9 cellular contexts compared by ENCODE assay signal in genomic region chr6:73263570-73263909, GRCh38. TPM values are rescaled to one million over a fixed set of nuclear protein-coding genes. Genes with fewer than 3 reads are reported as not detected.
DNase-seq lines count a peak whose midpoint lies in the region; ATAC-seq and TF ChIP-seq lines count a peak whose summit lies in the region.
"Had no signal": no experiment of that assay in that cellular context is flagged by ENCODE, and none has a peak within 500 bp of the region (broad histone marks: within the 10 kb centered on the region; RNA-seq: fewer than 3 reads in every experiment).

No MANE protein-coding gene starts in this region.

- H3K27ac ChIP-seq in endodermal cell (ENCODE audit: low read depth, low read length): no peak overlapping the region

- H3K9ac ChIP-seq in endodermal cell (ENCODE audit: extremely low read depth, low read length, poor library complexity, severe bottlenecking): peak overlapping the region; percentile 56

- peak overlapping the region; percentile 86 for H3K4me3 ChIP-seq in endodermal cell (ENCODE audit: low read length)

- H3K36me3 ChIP-seq in endodermal cell (ENCODE audit: control insufficient read depth, insufficient read depth, low read length): no peaks in the 10 kb centered on the region

- H3K4me1 ChIP-seq in endodermal cell (ENCODE audit: control insufficient read depth, insufficient read depth, low read length): peaks cover 4% of the 10 kb centered on the region

- H3K4me1 Mint-ChIP-seq in endodermal cell: peaks cover 14% of the 10 kb centered on the region

- peak overlapping the region; percentile 61 for H3K4me3 Mint-ChIP-seq in endodermal cell

- no peaks in the 10 kb centered on the region for H3K27me3 ChIP-seq in endodermal cell (ENCODE audit: control insufficient read depth, insufficient read depth, low read length, poor library complexity, severe bottlenecking)

- no peak for TF ChIP-seq CTCF in endodermal cell (conservative IDR thresholded peaks at IDR 0.05)
- TF ChIP-seq CTCF in omental fat pad (IDR thresholded peaks at IDR 0.05): no peak

- DNase-seq in AG20443 (ENCODE audit: low spot score): peak; percentile 25
- DNase-seq in NCI-H69 (lab: John Stamatoyannopoulos, UW): peak; percentile 55
- no peak for DNase-seq in endodermal cell
- no peak for DNase-seq in omental fat pad (ENCODE audit: low spot score)
- DNase-seq in mesenteric fat pad (ENCODE audit: low spot score): no peak
- no peak for DNase-seq in NCI-H524 treated with DMSO at 0.1 percent for 48 hours (lab: John Stamatoyannopoulos, UW)
- DNase-seq in stimulated activated naive CD4-positive, alpha-beta T cell (lab: John Stamatoyannopoulos, UW): no peak

- H3K27me3 Mint-ChIP-seq in endodermal cell (ENCODE audit: insufficient read depth): no peaks in the 10 kb centered on the region

- no peaks in the 10 kb centered on the region for H3K9me3 ChIP-seq in endodermal cell (ENCODE audit: control insufficient read depth, low read length)

- H3K36me3 Mint-ChIP-seq in endodermal cell (ENCODE audit: low read depth): peaks cover 23% of the 10 kb centered on the region

- ATAC-seq in GM19455 (IDR thresholded peaks at IDR 0.05; ENCODE audit: unreplicated experiment): peak; percentile 17
- peak; percentile 6 for ATAC-seq in omental fat pad (ENCODE audit: low FRiP score)

- no peak overlapping the region for H3K27ac Mint-ChIP-seq in endodermal cell

- WGBS in endodermal cell (ENCODE audit: insufficient coverage in 1 of 2, insufficient read length in 1 of 2), 2 experiments: 59 to 93% methylated on average over 2 to 7 of the region's 7 CpGs

- H3K9me3 Mint-ChIP-seq in endodermal cell: no peaks in the 10 kb centered on the region

RNA-seq across cellular contexts. Expression of gene KHDC1, which starts 0.5 kb away (rescaled TPM):
- total RNA-seq in endodermal cell (1 to 10 TPM; 5.4 to 7.1 TPM), omental fat pad (1 to 10 TPM in 2 of 4 donors, under 1 TPM in 2; 0.79 to 2.5 (median 1.1) TPM), mesenteric fat pad (0.35 TPM)
- polyA plus RNA-seq in endodermal cell (2013, experiment 1 of 2): 6.2 TPM
- polyA plus RNA-seq in endodermal cell (2013, experiment 2 of 2): 5.6 TPM
- total RNA-seq: lung microvascular endothelial cell had no signal

RNA-seq across cellular contexts. Expression of gene KHDC1L, which starts 38.2 kb away (rescaled TPM):
- total RNA-seq in endodermal cell (not detected), omental fat pad (not detected), mesenteric fat pad (not detected)
- 0.46 TPM for polyA plus RNA-seq in endodermal cell (2013, experiment 1 of 2)
- polyA plus RNA-seq in endodermal cell (2013, experiment 2 of 2): not detected
- total RNA-seq: lung microvascular endothelial cell had no signal

Comparison
In these comparisons a context has a peak if more than half of its experiments do, and no peak if none do; other contexts are left out.
1. DNase-seq: peak in AG20443 (single experiment) and NCI-H69 (single experiment); none in endodermal cell (single experiment), omental fat pad (single experiment), mesenteric fat pad (single experiment), NCI-H524 treated with DMSO at 0.1 percent for 48 hours (single experiment) and stimulated activated naive CD4-positive, alpha-beta T cell (0 of 6).